ENCODE assay signal across 8 cellular contexts in genomic region chr11:9757809-9758675, GRCh38.
DNase-seq lines count a peak whose midpoint lies in the region; ATAC-seq and TF ChIP-seq lines count a peak whose summit lies in the region.

No MANE protein-coding gene starts in this region.

- ATAC-seq in GM21528 (IDR thresholded peaks at IDR 0.05; ENCODE audit: low FRiP score, unreplicated experiment) = peak; percentile 60
- ATAC-seq in stimulated activated naive CD8-positive, alpha-beta T cell treated with anti-CD3 and anti-CD28 coated beads, Interleukin-15, amount 100 ng/mL, for 72 hours = peak; percentile 67

- H3K9me3 Mint-ChIP-seq in activated T-helper 2 cell treated with anti-CD3 and anti-CD28 coated beads, Interferon-gamma antibody, Interleukin-2, Interleukin-4, amounts not matched to agents 10 μg/mL and 5 μg/mL and 100 μg/mL, durations not matched to agents 14 hours and 24 hours and 36 hours = no peaks in the 10 kb centered on the region
- no peaks in the 10 kb centered on the region for H3K9me3 Mint-ChIP-seq in nephron
- no peaks in the 10 kb centered on the region for H3K9me3 Mint-ChIP-seq in stimulated activated naive CD8-positive, alpha-beta T cell treated with anti-CD3 and anti-CD28 coated beads, Interleukin-15, amount 100 ng/mL, for 72 hours

- H3K27ac Mint-ChIP-seq in activated T-helper 2 cell treated with anti-CD3 and anti-CD28 coated beads, Interferon-gamma antibody, Interleukin-2, Interleukin-4, amounts not matched to agents 10 μg/mL and 5 μg/mL and 100 μg/mL, durations not matched to agents 14 hours and 24 hours and 36 hours = peak overlapping the region; percentile 89
- H3K27ac Mint-ChIP-seq in nephron = peak overlapping the region; percentile 53 to 77 (median 62)
- peak overlapping the region; percentile 66 to 96 for H3K27ac Mint-ChIP-seq in stimulated activated naive CD8-positive, alpha-beta T cell treated with anti-CD3 and anti-CD28 coated beads, Interleukin-15, amount 100 ng/mL, for 72 hours

- TF ChIP-seq CTCF in fibroblast of pulmonary artery (IDR thresholded peaks at IDR 0.05; ENCODE audit: low read length, missing control alignments) (peak; percentile 0), nephron (IDR thresholded peaks at IDR 0.05; ENCODE audit: unreplicated experiment in 3 of 3) (peak; percentile 89 to 92 (median 89))

- peak overlapping the region; percentile 63 for H3K4me3 ChIP-seq in Jurkat, Clone E6-1 (ENCODE audit: low read length)
- peak overlapping the region; percentile 57 for H3K4me3 ChIP-seq in fibroblast of pulmonary artery (replicated peaks; ENCODE audit: low read depth, low read length)

- no peaks in the 10 kb centered on the region for H3K27me3 Mint-ChIP-seq in activated T-helper 2 cell treated with anti-CD3 and anti-CD28 coated beads, Interferon-gamma antibody, Interleukin-2, Interleukin-4, amounts not matched to agents 10 μg/mL and 5 μg/mL and 100 μg/mL, durations not matched to agents 14 hours and 24 hours and 36 hours (ENCODE audit: low read depth)
- H3K27me3 Mint-ChIP-seq in nephron (ENCODE audit: low read depth) = peaks cover 8% of the 10 kb centered on the region
- no peaks in the 10 kb centered on the region for H3K27me3 Mint-ChIP-seq in stimulated activated naive CD8-positive, alpha-beta T cell treated with anti-CD3 and anti-CD28 coated beads, Interleukin-15, amount 100 ng/mL, for 72 hours

- intact Hi-C loops in activated T-helper 2 cell treated with anti-CD3 and anti-CD28 coated beads, Interferon-gamma antibody, Interleukin-2, Interleukin-4, amounts not matched to agents 10 μg/mL and 5 μg/mL and 100 μg/mL, durations not matched to agents 14 hours and 24 hours and 36 hours (cut with micrococcal nuclease) = loop anchor here (1.0 to 5.0 kb wide), 4 partner anchors 104 to 699 kb away; partner anchors contain the start of gene AMPD3

- H3K4me3 Mint-ChIP-seq in activated T-helper 2 cell treated with anti-CD3 and anti-CD28 coated beads, Interferon-gamma antibody, Interleukin-2, Interleukin-4, amounts not matched to agents 10 μg/mL and 5 μg/mL and 100 μg/mL, durations not matched to agents 14 hours and 24 hours and 36 hours (ENCODE audit: low read depth) = peak overlapping the region; percentile 73
- H3K4me3 Mint-ChIP-seq in nephron = peak overlapping the region; percentile 79 to 87 (median 83)
- peak overlapping the region; percentile 76 to 83 for H3K4me3 Mint-ChIP-seq in stimulated activated naive CD8-positive, alpha-beta T cell treated with anti-CD3 and anti-CD28 coated beads, Interleukin-15, amount 100 ng/mL, for 72 hours

- peaks cover 40% of the 10 kb centered on the region for H3K4me1 Mint-ChIP-seq in activated T-helper 2 cell treated with anti-CD3 and anti-CD28 coated beads, Interferon-gamma antibody, Interleukin-2, Interleukin-4, amounts not matched to agents 10 μg/mL and 5 μg/mL and 100 μg/mL, durations not matched to agents 14 hours and 24 hours and 36 hours (ENCODE audit: low read depth)
- peaks cover 42% of the 10 kb centered on the region for H3K4me1 Mint-ChIP-seq in nephron
- H3K4me1 Mint-ChIP-seq in stimulated activated naive CD8-positive, alpha-beta T cell treated with anti-CD3 and anti-CD28 coated beads, Interleukin-15, amount 100 ng/mL, for 72 hours = peaks cover 71% of the 10 kb centered on the region

- no peaks in the 10 kb centered on the region for H3K36me3 Mint-ChIP-seq in activated T-helper 2 cell treated with anti-CD3 and anti-CD28 coated beads, Interferon-gamma antibody, Interleukin-2, Interleukin-4, amounts not matched to agents 10 μg/mL and 5 μg/mL and 100 μg/mL, durations not matched to agents 14 hours and 24 hours and 36 hours (ENCODE audit: low read depth)
- no peaks in the 10 kb centered on the region for H3K36me3 Mint-ChIP-seq in nephron (ENCODE audit: low read depth)

- DNase-seq in DMS53 treated with DMSO at 0.1 percent for 48 hours (lab: John Stamatoyannopoulos, UW; ENCODE audit: unreplicated experiment) (peak; percentile 53), RKO (ENCODE audit: low spot score) (peak; percentile 83), fibroblast of pulmonary artery (ENCODE audit: low read depth) (peak; percentile 73)
- DNase-seq in Jurkat, Clone E6-1 (ENCODE audit: low read depth, low spot score) = peak; percentile 80
- DNase-seq in activated T-helper 2 cell treated with anti-CD3 and anti-CD28 coated beads, Interferon-gamma antibody, Interleukin-2, Interleukin-4, amounts not matched to agents 10 μg/mL and 5 μg/mL and 100 μg/mL, durations not matched to agents 14 hours and 24 hours and 36 hours (ENCODE audit: low spot score) = peak; percentile 87
- peak; percentile 91 for DNase-seq in stimulated activated naive CD8-positive, alpha-beta T cell treated with anti-CD3 and anti-CD28 coated beads, Interleukin-15, amount 100 ng/mL, for 72 hours

Comparison
In these comparisons a context has a peak if more than half of its experiments do, and no peak if none do; other contexts are left out.
1. Peak in every context shown above with its lines: DNase-seq, ATAC-seq and H3K4me3 ChIP-seq.